Comparison of ENCODE assay signal across 8 cellular contexts in genomic region chr6:158632538-158633119, GRCh38. TPM values are rescaled to one million over a fixed set of nuclear protein-coding genes. Genes with fewer than 3 reads are reported as not detected.
DNase-seq lines count a peak whose midpoint lies in the region; ATAC-seq and TF ChIP-seq lines count a peak whose summit lies in the region.
"Not testable (repeated sequence)": the region's sequence is repeated elsewhere in the genome, so short reads cannot be mapped to it uniquely, and the experiment has no call there.

No MANE protein-coding gene starts in this region.

- H3K4me1 ChIP-seq in HCT116 (ENCODE audit: control insufficient read depth in 1 of 2, insufficient read depth in 2 of 2, low read length in 2 of 2), result peaks cover 8 to 39% of the 10 kb centered on the region in 2 experiments; a peak in 3 of 4 replicates
- H3K4me1 ChIP-seq in duodenal mucosa (ENCODE audit: control insufficient read depth in 1 of 2, insufficient read depth in 2 of 2, low read length in 2 of 2), result peaks cover 25 to 28% of the 10 kb centered on the region in 2 donors
- peaks cover 11% of the 10 kb centered on the region for H3K4me1 ChIP-seq in hepatocyte (ENCODE audit: insufficient read depth)
- H3K4me1 ChIP-seq in spleen, result peaks cover 0 to 42% (median 15%) of the 10 kb centered on the region in 6 donors
- peaks cover 19% of the 10 kb centered on the region for H3K4me1 ChIP-seq in upper lobe of right lung

- RAD21 ChIA-PET in HCT116 (lab: Charles Lee; ENCODE audit: low non-redundant PET in 1 of 2, low total read pairs in 2 of 2, uncharacterized antibody in 2 of 2, unreplicated experiment in 2 of 2), result not testable (repeated sequence)

- H3K4me1 Mint-ChIP-seq in activated CD4-positive, alpha-beta T cell treated with anti-CD3 and anti-CD28 coated beads, Interleukin-2, amount 10 ng/mL, durations not matched to agents 24 days and 14 days, result peaks cover 37% of the 10 kb centered on the region
- peaks cover 63% of the 10 kb centered on the region for H3K4me1 Mint-ChIP-seq in activated naive CD8-positive, alpha-beta T cell (ENCODE audit: low read depth)
- peaks cover 12 to 63% (median 56%) of the 10 kb centered on the region in 4 donors for H3K4me1 Mint-ChIP-seq in naive thymus-derived CD8-positive, alpha-beta T cell

- H3K36me3 Mint-ChIP-seq in activated CD4-positive, alpha-beta T cell treated with anti-CD3 and anti-CD28 coated beads, Interleukin-2, amount 10 ng/mL, durations not matched to agents 24 days and 14 days (ENCODE audit: low read depth), result peaks cover 62% of the 10 kb centered on the region
- H3K36me3 Mint-ChIP-seq in activated naive CD8-positive, alpha-beta T cell, result peaks cover 14% of the 10 kb centered on the region
- peaks cover 0 to 68% (median 29%) of the 10 kb centered on the region in 3 donors for H3K36me3 Mint-ChIP-seq in naive thymus-derived CD8-positive, alpha-beta T cell

- peak; percentile 10; the same call in 1 of the 2 replicates for ATAC-seq in HCT116
- ATAC-seq in naive thymus-derived CD8-positive, alpha-beta T cell; upper lobe of right lung: not testable (repeated sequence)

- H3K9ac ChIP-seq in HCT116 (ENCODE audit: low read length), result peak overlapping the region; percentile 20
- H3K9ac ChIP-seq in duodenal mucosa (ENCODE audit: low read depth in 1 of 2, low read length in 2 of 2), result not testable (repeated sequence)

- H3K79me2 ChIP-seq in HCT116 (ENCODE audit: insufficient read depth, low read length), result peaks cover 22% of the 10 kb centered on the region; the same call in 1 of the 2 replicates
- not testable (repeated sequence) for H3K79me2 ChIP-seq in hepatocyte

- peak overlapping the region; percentile 62 for H3K27ac Mint-ChIP-seq in activated CD4-positive, alpha-beta T cell treated with anti-CD3 and anti-CD28 coated beads, Interleukin-2, amount 10 ng/mL, durations not matched to agents 24 days and 14 days
- peak overlapping the region; percentile 72 for H3K27ac Mint-ChIP-seq in activated naive CD8-positive, alpha-beta T cell
- H3K27ac Mint-ChIP-seq in naive thymus-derived CD8-positive, alpha-beta T cell, result peak overlapping the region; percentile 8 to 96 (median 90)

- H3K4me2 ChIP-seq in HCT116 (ENCODE audit: low read length), result peak overlapping the region; percentile 48
- not testable (repeated sequence) for H3K4me2 ChIP-seq in hepatocyte

- WGBS in hepatocyte (ENCODE audit: low lambda C conversion rate, missing lambda C conversion rate), result 100% methylated on average over 3 of the region's 3 CpGs
- 91 to 99% (median 94%) methylated on average over 3 of the region's 3 CpGs for WGBS in spleen, 5 donors

- TF ChIP-seq CTCF in HCT116 (IDR thresholded peaks at IDR 0.05 in 2 of 3, conservative IDR thresholded peaks at IDR 0.05 in 1 of 3; ENCODE audit: borderline replicate concordance in 1 of 3, insufficient read depth in 1 of 3, low read depth in 2 of 3, low read length in 2 of 3); hepatocyte (IDR thresholded peaks at IDR 0.05; ENCODE audit: poor library complexity); spleen (IDR thresholded peaks at IDR 0.05 in 8 of 11, conservative IDR thresholded peaks at IDR 0.05 in 3 of 11); upper lobe of right lung (IDR thresholded peaks at IDR 0.05): not testable (repeated sequence)

- TF ChIP-seq RAD21 in HCT116 (IDR thresholded peaks at IDR 0.05; ENCODE audit: low read depth), result not testable (repeated sequence)

- TF ChIP-seq POLR2A in HCT116 (IDR thresholded peaks at IDR 0.05; ENCODE audit: borderline replicate concordance, extremely low read depth, insufficient read depth, insufficient read length); spleen (IDR thresholded peaks at IDR 0.05): not testable (repeated sequence)

- not testable (repeated sequence) for H3K4me3 Mint-ChIP-seq in activated CD4-positive, alpha-beta T cell treated with anti-CD3 and anti-CD28 coated beads, Interleukin-2, amount 10 ng/mL, durations not matched to agents 24 days and 14 days; activated naive CD8-positive, alpha-beta T cell; naive thymus-derived CD8-positive, alpha-beta T cell

- H3K27me3 Mint-ChIP-seq in activated CD4-positive, alpha-beta T cell treated with anti-CD3 and anti-CD28 coated beads, Interleukin-2, amount 10 ng/mL, durations not matched to agents 24 days and 14 days; activated naive CD8-positive, alpha-beta T cell; naive thymus-derived CD8-positive, alpha-beta T cell: not testable (repeated sequence)

- not testable (repeated sequence) for H2AFZ ChIP-seq in HCT116 (ENCODE audit: low read depth, low read length, poor library complexity, severe bottlenecking); hepatocyte

- H3K27ac ChIP-seq in HCT116 (ENCODE audit: low read depth, low read length) (peak overlapping the region; percentile 20), duodenal mucosa (ENCODE audit: low read depth, low read length) (peak overlapping the region; percentile 26), hepatocyte (peak overlapping the region; percentile 76), spleen (peak overlapping the region; percentile 12 to 75 (median 58)), upper lobe of right lung (peak overlapping the region; percentile 48)

- BruUV-seq in HCT116 (replicated peaks; lab: Mats Ljungman, UMichigan), result not testable (repeated sequence)

- H3K36me3 ChIP-seq in HCT116 (ENCODE audit: control insufficient read depth in 1 of 2, insufficient read depth in 2 of 2, low read length in 2 of 2), result peaks cover 9 to 41% of the 10 kb centered on the region in 2 experiments
- peaks cover 21 to 47% of the 10 kb centered on the region in 2 donors for H3K36me3 ChIP-seq in duodenal mucosa (ENCODE audit: control insufficient read depth in 1 of 2, insufficient read depth in 2 of 2, low read length in 2 of 2)
- not testable (repeated sequence) for H3K36me3 ChIP-seq in hepatocyte (replicated peaks; ENCODE audit: insufficient read depth, low read depth)
- H3K36me3 ChIP-seq in spleen, result peaks cover 6 to 100% (median 56%) of the 10 kb centered on the region in 6 donors
- peaks cover 71% of the 10 kb centered on the region for H3K36me3 ChIP-seq in upper lobe of right lung

- not testable (repeated sequence) for DNase-seq in HCT116 (ENCODE audit: low read depth, low spot score); activated CD4-positive, alpha-beta T cell treated with anti-CD3 and anti-CD28 coated beads, Interleukin-2, amount 10 ng/mL, durations not matched to agents 24 days and 14 days; hepatocyte (ENCODE audit: low spot score); naive thymus-derived CD8-positive, alpha-beta T cell; spleen
- peak; percentile 15 for DNase-seq in upper lobe of right lung

- not testable (repeated sequence) for H3K27me3 ChIP-seq in HCT116 (ENCODE audit: insufficient read depth, low read length); duodenal mucosa (ENCODE audit: control insufficient read depth in 1 of 2, insufficient read depth in 2 of 2, low read length in 2 of 2); hepatocyte; spleen (replicated peaks in 1 of 7); upper lobe of right lung

- H4K20me1 ChIP-seq in HCT116 (ENCODE audit: insufficient read depth); hepatocyte (ENCODE audit: insufficient read depth, poor library complexity, severe bottlenecking): not testable (repeated sequence)

- POLR2A ChIA-PET in HCT116 (lab: Charles Lee); naive thymus-derived CD8-positive, alpha-beta T cell (lab: Charles Lee): not testable (repeated sequence)

- CTCF ChIA-PET in HCT116 (lab: Charles Lee), result interaction anchor here (0.8 kb wide), 1 partner anchor 412 kb away, joined by 4 read pairs; no protein-coding TSS in a partner anchor

- not testable (repeated sequence) for H3K9me3 Mint-ChIP-seq in activated CD4-positive, alpha-beta T cell treated with anti-CD3 and anti-CD28 coated beads, Interleukin-2, amount 10 ng/mL, durations not matched to agents 24 days and 14 days; activated naive CD8-positive, alpha-beta T cell (ENCODE audit: low read depth); naive thymus-derived CD8-positive, alpha-beta T cell

- not testable (repeated sequence) for H3K4me3 ChIP-seq in HCT116 (replicated peaks in 1 of 2; ENCODE audit: low read depth in 1 of 2, low read length in 2 of 2); duodenal mucosa (ENCODE audit: low read depth in 1 of 2, low read length in 2 of 2); hepatocyte; spleen; upper lobe of right lung

- H3K9me2 ChIP-seq in HCT116 (ENCODE audit: insufficient read depth); hepatocyte (replicated peaks; ENCODE audit: insufficient read depth): not testable (repeated sequence)

- intact Hi-C loops in HCT116 (cut with micrococcal nuclease); activated CD4-positive, alpha-beta T cell treated with anti-CD3 and anti-CD28 coated beads, Interleukin-2, amount 10 ng/mL, durations not matched to agents 24 days and 14 days (cut with micrococcal nuclease); spleen (cut with DNase I; ENCODE audit: low total_unique reads); upper lobe of right lung (cut with DNase I): not testable (repeated sequence)

- not testable (repeated sequence) for H3K9me3 ChIP-seq in HCT116 (ENCODE audit: control insufficient read depth in 1 of 2, insufficient read depth in 1 of 2, low read depth in 1 of 2, low read length in 2 of 2); duodenal mucosa (ENCODE audit: control insufficient read depth in 1 of 2, low read length in 2 of 2); hepatocyte (ENCODE audit: low read depth); spleen; upper lobe of right lung

RNA-seq across cellular contexts. Expression of gene DYNLT1, which starts 11.9 kb away (rescaled TPM):
- total RNA-seq in HCT116 (2021; ENCODE audit: unreplicated experiment) (239 TPM), hepatocyte (81.4 and 82.6 TPM in 2 replicates), spleen (10 to 100 TPM; 61.3 to 91.3 (median 71.3) TPM), upper lobe of right lung (104 TPM)
- 261 and 300 TPM in 2 replicates for polyA plus RNA-seq in HCT116 (2012)
- total RNA-seq in activated CD4-positive, alpha-beta T cell treated with anti-CD3 and anti-CD28 coated beads, Interleukin-2, amount 10 ng/mL, durations not matched to agents 24 days and 14 days, result 103 and 110 TPM in 2 replicates
- polyA plus RNA-seq in hepatocyte (180 and 219 TPM in 2 replicates), spleen (100 to 1,000 TPM in 2 of 3 donors, 10 to 100 TPM in 1; 81.8 to 131 (median 126) TPM)
- total RNA-seq in naive thymus-derived CD8-positive, alpha-beta T cell, result 10 to 100 TPM; 54.4 to 54.7 TPM
- 10 to 100 TPM; 63.3 to 78.6 (median 63.7) TPM for polyA plus RNA-seq in naive thymus-derived CD8-positive, alpha-beta T cell

RNA-seq across cellular contexts. Expression of gene SYTL3, which starts 17.2 kb away (rescaled TPM):
- 55.3 TPM for total RNA-seq in HCT116 (2021; ENCODE audit: unreplicated experiment)
- 59.3 and 71.8 TPM in 2 replicates for polyA plus RNA-seq in HCT116 (2012)
- total RNA-seq in activated CD4-positive, alpha-beta T cell treated with anti-CD3 and anti-CD28 coated beads, Interleukin-2, amount 10 ng/mL, durations not matched to agents 24 days and 14 days, result 102 and 106 TPM in 2 replicates
- total RNA-seq in hepatocyte, result 1.4 and 1.7 TPM in 2 replicates
- 1.5 and 3.1 TPM in 2 replicates for polyA plus RNA-seq in hepatocyte
- total RNA-seq in naive thymus-derived CD8-positive, alpha-beta T cell, result 10 to 100 TPM; 11.1 to 13.6 TPM
- 10 to 100 TPM; 15.7 to 16.1 (median 15.8) TPM for polyA plus RNA-seq in naive thymus-derived CD8-positive, alpha-beta T cell
- 10 to 100 TPM; 13.2 to 48.3 (median 19.5) TPM for total RNA-seq in spleen
- polyA plus RNA-seq in spleen, result 1 to 10 TPM; 5.9 to 8.5 (median 6.4) TPM
- total RNA-seq in upper lobe of right lung, result 8.7 TPM

Comparison
In these comparisons a context has a peak if more than half of its experiments do, and no peak if none do; other contexts are left out.
1. H3K27ac ChIP-seq: peak in every context shown above with its lines; median percentile 76 in hepatocyte; 58 in spleen; 48 in upper lobe of right lung; 26 in duodenal mucosa; 20 in HCT116.